In the genomic region with DNA sequence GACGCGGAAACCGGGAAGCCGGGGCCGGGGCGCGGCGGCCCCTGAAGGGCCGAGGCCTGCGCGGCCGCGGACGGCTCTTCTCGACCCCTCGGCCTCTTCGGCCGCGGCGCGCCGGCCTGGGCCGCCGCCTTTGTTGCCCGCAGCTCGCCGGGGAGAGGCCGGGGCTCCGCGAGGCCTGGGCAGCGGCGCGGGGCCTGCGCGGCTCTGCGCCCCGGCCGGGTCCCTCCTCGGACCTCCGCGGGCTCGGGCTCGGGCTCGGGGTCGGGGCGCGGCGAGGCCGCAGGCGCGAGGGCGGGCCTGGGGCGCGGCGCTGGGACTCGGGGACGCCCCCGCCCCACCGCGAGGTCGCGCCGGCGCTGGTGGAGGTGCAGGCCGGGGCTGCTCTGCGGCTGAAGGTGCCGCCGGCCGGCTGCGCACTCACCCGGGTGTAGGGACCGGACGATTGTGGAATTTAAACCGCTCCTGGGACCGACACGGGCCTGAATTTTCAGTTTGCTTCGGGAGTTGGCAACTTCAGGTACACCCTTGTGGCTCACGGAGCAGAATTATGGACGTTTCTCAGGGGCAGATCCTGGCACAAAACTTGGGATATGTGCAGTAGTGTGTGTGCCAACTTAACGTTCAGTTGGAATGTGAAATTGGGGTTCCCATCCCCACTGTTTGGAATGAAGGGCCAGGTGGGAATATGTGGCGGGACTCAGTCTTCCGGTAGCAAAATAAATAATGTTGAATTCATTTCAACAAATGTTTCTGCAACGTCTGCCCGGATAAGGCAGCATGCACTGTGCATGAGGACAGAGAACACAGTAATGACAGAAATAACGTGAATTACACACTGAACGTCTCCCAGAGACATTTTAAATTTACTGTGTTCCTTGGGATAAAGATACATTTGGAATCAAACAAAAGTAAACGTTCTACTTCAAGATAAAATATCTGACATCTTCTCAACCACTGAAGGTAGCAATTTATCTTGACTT, we compare ENCODE assay signal across 8 cellular contexts. TPM values are rescaled to one million over a fixed set of nuclear protein-coding genes. Genes with fewer than 3 reads are reported as not detected.
DNase-seq lines count a peak whose midpoint lies in the region; ATAC-seq, FAIRE-seq and TF ChIP-seq lines count a peak whose summit lies in the region.

No MANE protein-coding gene starts in this region.

- H3K4me1 ChIP-seq in kidney (ENCODE audit: control insufficient read depth in 1 of 2, insufficient read depth in 1 of 2, low read depth in 1 of 2, low read length in 2 of 2): peaks cover 9 to 18% of the 10 kb centered on the region in 2 donors

- intact Hi-C loops in kidney (cut with DNase I): no loop called here

- H3K36me3 ChIP-seq in kidney (ENCODE audit: control insufficient read depth in 1 of 2, insufficient read depth in 2 of 2, low read length in 2 of 2): no peaks in the 10 kb centered on the region

- DNase-seq in NCI-H510A treated with DMSO at 0.1 percent for 48 hours (lab: John Stamatoyannopoulos, UW): peak; percentile 56
- peak in 14 of 61 donors; percentile 10 to 54 (median 27) for DNase-seq in caudate nucleus (lab: John Stamatoyannopoulos, UW)
- peak; percentile 74 for DNase-seq in kidney
- DNase-seq in COLO829 (ENCODE audit: low spot score): no peak

- H3K27ac ChIP-seq in C4-2B: peak overlapping the region; percentile 62
- H3K27ac ChIP-seq in caudate nucleus (ENCODE audit: low read depth, low read length): peak overlapping the region; percentile 24
- H3K27ac ChIP-seq in kidney (ENCODE audit: low read depth in 2 of 2, low read length in 2 of 2): peak overlapping the region; percentile 71 to 74

- peak overlapping the region; percentile 84 to 90 for H3K4me3 ChIP-seq in kidney (ENCODE audit: low read length in 2 of 2)

- H3K9me3 Mint-ChIP-seq in stimulated activated naive CD8-positive, alpha-beta T cell treated with anti-CD3 and anti-CD28 coated beads, Interleukin-15, Interleukin-2, amounts not matched to agents 100 ng/mL and 50 ng/mL, for 24 hours: no peaks in the 10 kb centered on the region

- TF ChIP-seq CTCF in C4-2B (conservative IDR thresholded peaks at IDR 0.05) (no peak), kidney (IDR thresholded peaks at IDR 0.05; ENCODE audit: borderline replicate concordance, extremely low read depth, insufficient read depth) (no peak)

- H3K9ac ChIP-seq in kidney (ENCODE audit: low read length in 2 of 2): peak overlapping the region; percentile 63 to 92

- H3K4me1 Mint-ChIP-seq in stimulated activated naive CD8-positive, alpha-beta T cell treated with anti-CD3 and anti-CD28 coated beads, Interleukin-15, Interleukin-2, amounts not matched to agents 100 ng/mL and 50 ng/mL, for 24 hours (ENCODE audit: low read depth): peaks cover 5% of the 10 kb centered on the region

- FAIRE-seq in kidney (lab: Jason Lieb, UNC): no peak

- no peaks in the 10 kb centered on the region for H3K36me3 Mint-ChIP-seq in stimulated activated naive CD8-positive, alpha-beta T cell treated with anti-CD3 and anti-CD28 coated beads, Interleukin-15, Interleukin-2, amounts not matched to agents 100 ng/mL and 50 ng/mL, for 24 hours (ENCODE audit: low read depth)

- H3K27ac Mint-ChIP-seq in stimulated activated naive CD8-positive, alpha-beta T cell treated with anti-CD3 and anti-CD28 coated beads, Interleukin-15, Interleukin-2, amounts not matched to agents 100 ng/mL and 50 ng/mL, for 24 hours: no peak overlapping the region

- H3K9me3 ChIP-seq in kidney (ENCODE audit: control insufficient read depth in 1 of 2, low read length in 2 of 2): no peaks in the 10 kb centered on the region

- H3K27me3 Mint-ChIP-seq in stimulated activated naive CD8-positive, alpha-beta T cell treated with anti-CD3 and anti-CD28 coated beads, Interleukin-15, Interleukin-2, amounts not matched to agents 100 ng/mL and 50 ng/mL, for 24 hours: peaks cover 54% of the 10 kb centered on the region

- peak overlapping the region; percentile 79 for H3K4me3 Mint-ChIP-seq in stimulated activated naive CD8-positive, alpha-beta T cell treated with anti-CD3 and anti-CD28 coated beads, Interleukin-15, Interleukin-2, amounts not matched to agents 100 ng/mL and 50 ng/mL, for 24 hours

- ATAC-seq in GM18508 (IDR thresholded peaks at IDR 0.05; ENCODE audit: insufficient read depth, unreplicated experiment) (peak; percentile 21), HG02884 (IDR thresholded peaks at IDR 0.05; ENCODE audit: unreplicated experiment) (peak; percentile 47)

RNA-seq across cellular contexts. Expression of gene SOCS6, which starts 0.8 kb away (rescaled TPM):
- 18.7 TPM for total RNA-seq in kidney
- polyA plus RNA-seq in kidney (ENCODE audit: insufficient read depth, low read depth, low replicate concordance): 5.1 TPM
